In genomic region chr9:134443169-134444039, GRCh38 we compare ENCODE assay signal across 1 cellular context.
TF ChIP-seq lines count a peak whose summit lies in the region.

No MANE protein-coding gene starts in this region.

TF ChIP-seq in HepG2, 621 proteins besides CTCF, POLR2A, EP300 and RAD21 (continued from another document):
- TF ChIP-seq ATF3 (CRISPR knock-in tag; IDR thresholded peaks at IDR 0.05) = peak; percentile 35; the same call in 1 of the 2 replicates
- peak; percentile 50; the same call in 1 of the 2 replicates for TF ChIP-seq MXD4 (CRISPR knock-in tag; IDR thresholded peaks at IDR 0.05)
- no peak for TF ChIP-seq EED (CRISPR knock-in tag; IDR thresholded peaks at IDR 0.05)
- peak; percentile 78 for TF ChIP-seq ZNF687 (CRISPR knock-in tag; IDR thresholded peaks at IDR 0.05)
- TF ChIP-seq SOX5 (CRISPR knock-in tag; IDR thresholded peaks at IDR 0.05; ENCODE audit: borderline replicate concordance) = 0 out of 2 replicates have a peak, but pooled peaks have one; percentile 37
- TF ChIP-seq REXO4 (CRISPR knock-in tag; IDR thresholded peaks at IDR 0.05; ENCODE audit: borderline replicate concordance) = no peak
- TF ChIP-seq NFYC (CRISPR knock-in tag; IDR thresholded peaks at IDR 0.05) = no peak
- TF ChIP-seq ZNF570 (CRISPR knock-in tag; IDR thresholded peaks at IDR 0.05; ENCODE audit: borderline replicate concordance) = no peak
- 0 out of 2 replicates have a peak, but pooled peaks have one; percentile 26 for TF ChIP-seq CHD2 (IDR thresholded peaks at IDR 0.05; ENCODE audit: low read depth, low read length)
